In genomic region chr22:39534591-39535301, GRCh38 we compare ENCODE assay signal across 8 cellular contexts. TPM values are rescaled to one million over a fixed set of nuclear protein-coding genes. Genes with fewer than 3 reads are reported as not detected.
A peak's percentile ranks its signal among the peaks of the same experiment; 100 is the strongest.
DNase-seq lines count a peak whose midpoint lies in the region; ATAC-seq and TF ChIP-seq lines count a peak whose summit lies in the region.

No MANE protein-coding gene starts in this region.

- intact Hi-C loops in Panc1 (cut with micrococcal nuclease; ENCODE audit: unreplicated experiment), result loop anchor here (5.0 kb wide), 2 partner anchors 37 to 503 kb away; no protein-coding TSS in a partner anchor
- intact Hi-C loops in activated T-helper 1 cell treated with anti-CD3 and anti-CD28 coated beads, Interleukin-12 subunit alpha, Interleukin-12 subunit beta, Interleukin-2, Interleukin-4 antibody, amounts not matched to agents 30 ng/mL and 10 ng/mL and 1 ng/mL, durations not matched to agents 14 hours and 24 hours and 36 hours (cut with micrococcal nuclease), result loop anchor here (1.0 to 5.0 kb wide), 4 partner anchors 373 to 814 kb away; no protein-coding TSS in a partner anchor

- H2BK12ac ChIP-seq in neuronal stem cell (ENCODE audit: low read length), result peak overlapping the region; percentile 35

- peak overlapping the region; percentile 77 for H2BK120ac ChIP-seq in neuronal stem cell (ENCODE audit: low read depth, low read length)

- peak overlapping the region; percentile 45 for H3K4me2 ChIP-seq in neuronal stem cell (ENCODE audit: insufficient read depth, low read length, poor library complexity, severe bottlenecking)

- no peak for TF ChIP-seq EP300 in suprapubic skin (IDR thresholded peaks at IDR 0.05)

- H3K4ac ChIP-seq in neuronal stem cell (ENCODE audit: low read length), result no peak overlapping the region

- BruUV-seq in Panc1 (replicated peaks; lab: Mats Ljungman, UMichigan), result no TSS peak

- CTCF ChIA-PET in Panc1 (lab: Charles Lee), result interaction anchor here (0.7 to 0.8 kb wide), 2 partner anchors 284 to 502 kb away, joined by 3 read pairs; no protein-coding TSS in a partner anchor

- peaks cover 28% of the 10 kb centered on the region for H3K4me1 ChIP-seq in Panc1 (ENCODE audit: control insufficient read depth, insufficient read depth, low read length)
- peaks cover 12 to 22% of the 10 kb centered on the region in 2 donors for H3K4me1 ChIP-seq in neuronal stem cell (ENCODE audit: control insufficient read depth in 2 of 2, insufficient read depth in 1 of 2, low read depth in 1 of 2, low read length in 2 of 2)
- H3K4me1 ChIP-seq in suprapubic skin, result peaks cover 41% of the 10 kb centered on the region

- H3K18ac ChIP-seq in neuronal stem cell (ENCODE audit: low read length), result peak overlapping the region; percentile 92

- peaks cover 29% of the 10 kb centered on the region for H3K4me1 Mint-ChIP-seq in activated T-helper 1 cell treated with anti-CD3 and anti-CD28 coated beads, Interleukin-12 subunit alpha, Interleukin-12 subunit beta, Interleukin-2, Interleukin-4 antibody, amounts not matched to agents 30 ng/mL and 10 ng/mL and 1 ng/mL, durations not matched to agents 14 hours and 24 hours and 36 hours (ENCODE audit: low read depth)

- H3K27me3 ChIP-seq in Panc1 (ENCODE audit: control insufficient read depth, insufficient read depth, low read length) (no peaks in the 10 kb centered on the region), neuronal stem cell (ENCODE audit: control insufficient read depth in 3 of 3, insufficient read depth in 3 of 3, low read depth in 1 of 3, low read length in 3 of 3) (no peaks in the 10 kb centered on the region), suprapubic skin (no peaks in the 10 kb centered on the region)

- peak overlapping the region; percentile 88 for H2AK5ac ChIP-seq in neuronal stem cell (ENCODE audit: low read depth, low read length)

- peak overlapping the region in 1 of 2 experiments; percentile 39; a peak in 2 of 4 replicates for H3K4me3 ChIP-seq in Panc1 (ENCODE audit: low read depth in 2 of 2, low read length in 2 of 2)
- H3K4me3 ChIP-seq in foreskin fibroblast (ENCODE audit: low read depth in 1 of 2, low read length in 2 of 2), result no peak overlapping the region
- H3K4me3 ChIP-seq in neuronal stem cell (ENCODE audit: low read length in 2 of 2), result peak overlapping the region; percentile 10 to 27
- peak overlapping the region; percentile 12 for H3K4me3 ChIP-seq in suprapubic skin

- H3K9me3 ChIP-seq in Panc1 (ENCODE audit: control insufficient read depth, insufficient read depth, low read depth, low read length) (no peaks in the 10 kb centered on the region), neuronal stem cell (replicated peaks in 1 of 2; ENCODE audit: control insufficient read depth in 2 of 2, insufficient read depth in 1 of 2, low read depth in 1 of 2, low read length in 2 of 2) (no peaks in the 10 kb centered on the region), suprapubic skin (no peaks in the 10 kb centered on the region)

- DNase-seq in C1 segment of cervical spinal cord (lab: John Stamatoyannopoulos, UW) (peak in 12 of 14 donors; percentile 11 to 78 (median 56)), HCEC 1CT (peak; percentile 47), Panc1 (ENCODE audit: low read depth, low spot score) (no peak), foreskin fibroblast (peak; percentile 51 to 86), neuronal stem cell (ENCODE audit: low spot score) (peak; percentile 89), suprapubic skin (ENCODE audit: low spot score in 2 of 2) (peak; percentile 91 to 93)
- DNase-seq in activated T-helper 1 cell treated with anti-CD3 and anti-CD28 coated beads, Interleukin-12 subunit alpha, Interleukin-12 subunit beta, Interleukin-2, Interleukin-4 antibody, amounts not matched to agents 30 ng/mL and 10 ng/mL and 1 ng/mL, durations not matched to agents 14 hours and 24 hours and 36 hours (ENCODE audit: low spot score), result peak; percentile 71

- H2BK5ac ChIP-seq in neuronal stem cell (ENCODE audit: low read length), result peak overlapping the region; percentile 62

- no peak overlapping the region for H3K23ac ChIP-seq in neuronal stem cell (ENCODE audit: low read depth, low read length, poor library complexity)

- peak overlapping the region; percentile 73 for H3K27ac Mint-ChIP-seq in activated T-helper 1 cell treated with anti-CD3 and anti-CD28 coated beads, Interleukin-12 subunit alpha, Interleukin-12 subunit beta, Interleukin-2, Interleukin-4 antibody, amounts not matched to agents 30 ng/mL and 10 ng/mL and 1 ng/mL, durations not matched to agents 14 hours and 24 hours and 36 hours

- H3K36me3 ChIP-seq in Panc1 (ENCODE audit: control insufficient read depth, insufficient read depth, low read length), result peaks cover 4% of the 10 kb centered on the region; the same call in 1 of the 2 replicates
- peaks cover 6 to 19% of the 10 kb centered on the region in 2 donors for H3K36me3 ChIP-seq in neuronal stem cell (replicated peaks in 1 of 2; ENCODE audit: control insufficient read depth in 2 of 2, insufficient read depth in 2 of 2, low read length in 2 of 2)
- H3K36me3 ChIP-seq in suprapubic skin, result peaks cover 2% of the 10 kb centered on the region

- H3K36me3 Mint-ChIP-seq in activated T-helper 1 cell treated with anti-CD3 and anti-CD28 coated beads, Interleukin-12 subunit alpha, Interleukin-12 subunit beta, Interleukin-2, Interleukin-4 antibody, amounts not matched to agents 30 ng/mL and 10 ng/mL and 1 ng/mL, durations not matched to agents 14 hours and 24 hours and 36 hours (ENCODE audit: low read depth), result peaks cover 21% of the 10 kb centered on the region

- H3K9me3 Mint-ChIP-seq in activated T-helper 1 cell treated with anti-CD3 and anti-CD28 coated beads, Interleukin-12 subunit alpha, Interleukin-12 subunit beta, Interleukin-2, Interleukin-4 antibody, amounts not matched to agents 30 ng/mL and 10 ng/mL and 1 ng/mL, durations not matched to agents 14 hours and 24 hours and 36 hours, result no peaks in the 10 kb centered on the region

- H3K9ac ChIP-seq in neuronal stem cell (ENCODE audit: low read depth, low read length, poor library complexity), result peak overlapping the region; percentile 82

- no CpG with 5 or more reads among the region's 40 CpGs for WGBS in neuronal stem cell (ENCODE audit: extremely low coverage in 2 of 2, insufficient read length in 2 of 2, insufficient replicate concordance in 1 of 2), 2 donors
- 6% methylated on average over 4 of the region's 40 CpGs for WGBS in suprapubic skin

- H2AFZ ChIP-seq in neuronal stem cell (ENCODE audit: low read length), result peak overlapping the region; percentile 90

- H3K27me3 Mint-ChIP-seq in activated T-helper 1 cell treated with anti-CD3 and anti-CD28 coated beads, Interleukin-12 subunit alpha, Interleukin-12 subunit beta, Interleukin-2, Interleukin-4 antibody, amounts not matched to agents 30 ng/mL and 10 ng/mL and 1 ng/mL, durations not matched to agents 14 hours and 24 hours and 36 hours (ENCODE audit: insufficient read depth), result no peaks in the 10 kb centered on the region

- peak; percentile 89 for TF ChIP-seq CTCF in Panc1 (IDR thresholded peaks at IDR 0.05)
- peak; percentile 85 for TF ChIP-seq CTCF in foreskin fibroblast (IDR thresholded peaks at IDR 0.05; ENCODE audit: low read depth, low read length)
- peak; percentile 85 to 95 for TF ChIP-seq CTCF in suprapubic skin (IDR thresholded peaks at IDR 0.05)

- H3K79me1 ChIP-seq in neuronal stem cell (ENCODE audit: low read depth, low read length), result peaks cover 9% of the 10 kb centered on the region

- no peak for TF ChIP-seq POLR2A in suprapubic skin (IDR thresholded peaks at IDR 0.05)

- peak overlapping the region; percentile 82 for H2BK15ac ChIP-seq in neuronal stem cell (ENCODE audit: low read length)

- in situ Hi-C loops in Panc1 (cut with HindIII; ENCODE audit: low pct_unique_long_range_greater_than_20kb, low sequenced_read_pairs), result no loop called here

- H3K27ac ChIP-seq in Panc1 (ENCODE audit: low read length), result peak overlapping the region; percentile 48; the same call in 1 of the 2 replicates
- no peak overlapping the region for H3K27ac ChIP-seq in neuronal stem cell (replicated peaks; ENCODE audit: low read length)
- no peak overlapping the region for H3K27ac ChIP-seq in suprapubic skin

- H4K91ac ChIP-seq in neuronal stem cell (ENCODE audit: low read depth, low read length, poor library complexity), result no peak overlapping the region

- no peak overlapping the region for H3K4me3 Mint-ChIP-seq in activated T-helper 1 cell treated with anti-CD3 and anti-CD28 coated beads, Interleukin-12 subunit alpha, Interleukin-12 subunit beta, Interleukin-2, Interleukin-4 antibody, amounts not matched to agents 30 ng/mL and 10 ng/mL and 1 ng/mL, durations not matched to agents 14 hours and 24 hours and 36 hours

- H3K14ac ChIP-seq in neuronal stem cell (ENCODE audit: low read length), result no peak overlapping the region

- POLR2A ChIA-PET in Panc1 (lab: Charles Lee), result interaction anchor here (0.6 kb wide), 1 partner anchor 85 kb away, joined by 4 read pairs; no protein-coding TSS in a partner anchor

- peak overlapping the region; percentile 74 for H4K8ac ChIP-seq in neuronal stem cell (ENCODE audit: low read depth, low read length)

- peak; percentile 69 for ATAC-seq in Panc1
- ATAC-seq in HG03354 (IDR thresholded peaks at IDR 0.05; ENCODE audit: poor library complexity, severe bottlenecking, unreplicated experiment), result no peak

RNA-seq across cellular contexts. Expression of gene RPS19BP1, which starts 2.2 kb away (rescaled TPM):
- total RNA-seq in Panc1 (2021; ENCODE audit: unreplicated experiment), result 123 TPM
- 144 TPM for polyA plus RNA-seq in Panc1 (2012; ENCODE audit: insufficient read length)
- total RNA-seq in activated T-helper 1 cell treated with anti-CD3 and anti-CD28 coated beads, Interleukin-12 subunit alpha, Interleukin-12 subunit beta, Interleukin-2, Interleukin-4 antibody, amounts not matched to agents 30 ng/mL and 10 ng/mL and 1 ng/mL, durations not matched to agents 14 hours and 24 hours and 36 hours, result 98.7 and 101 TPM in 2 replicates
- 48.7 TPM for polyA plus RNA-seq in neuronal stem cell (2013, experiment 1 of 2)
- 48.2 TPM for polyA plus RNA-seq in neuronal stem cell (2013, experiment 2 of 2)
- total RNA-seq in suprapubic skin, result 10 to 100 TPM; 61.2 to 89.5 (median 80.6) TPM

RNA-seq across cellular contexts. Expression of gene ATF4, which starts 14.4 kb away (rescaled TPM):
- total RNA-seq in Panc1 (2021; ENCODE audit: unreplicated experiment), result 177 TPM
- polyA plus RNA-seq in Panc1 (2012; ENCODE audit: insufficient read length), result 378 TPM
- 387 and 390 TPM in 2 replicates for total RNA-seq in activated T-helper 1 cell treated with anti-CD3 and anti-CD28 coated beads, Interleukin-12 subunit alpha, Interleukin-12 subunit beta, Interleukin-2, Interleukin-4 antibody, amounts not matched to agents 30 ng/mL and 10 ng/mL and 1 ng/mL, durations not matched to agents 14 hours and 24 hours and 36 hours
- polyA plus RNA-seq in neuronal stem cell (2013, experiment 1 of 2), result 261 TPM
- polyA plus RNA-seq in neuronal stem cell (2013, experiment 2 of 2), result 254 TPM
- 100 to 1,000 TPM; 234 to 335 (median 284) TPM for total RNA-seq in suprapubic skin

RNA-seq across cellular contexts. Expression of gene MIEF1, which starts 32.7 kb away (rescaled TPM):
- total RNA-seq in Panc1 (2021; ENCODE audit: unreplicated experiment) (29.9 TPM), suprapubic skin (10 to 100 TPM; 19.2 to 23.6 (median 23.4) TPM)
- 22.4 TPM for polyA plus RNA-seq in Panc1 (2012; ENCODE audit: insufficient read length)
- total RNA-seq in activated T-helper 1 cell treated with anti-CD3 and anti-CD28 coated beads, Interleukin-12 subunit alpha, Interleukin-12 subunit beta, Interleukin-2, Interleukin-4 antibody, amounts not matched to agents 30 ng/mL and 10 ng/mL and 1 ng/mL, durations not matched to agents 14 hours and 24 hours and 36 hours, result 59.4 and 60.2 TPM in 2 replicates
- 27.3 TPM for polyA plus RNA-seq in neuronal stem cell (2013, experiment 1 of 2)
- polyA plus RNA-seq in neuronal stem cell (2013, experiment 2 of 2), result 27.0 TPM

RNA-seq across cellular contexts. Expression of gene CACNA1I, which starts 35.8 kb away (rescaled TPM):
- total RNA-seq in Panc1 (2021; ENCODE audit: unreplicated experiment) (0.23 TPM), suprapubic skin (under 1 TPM in 3 of 4 donors, not detected in 1; 0.08 to 0.80 (median 0.17) TPM)
- polyA plus RNA-seq in Panc1 (2012; ENCODE audit: insufficient read length), result 0.53 TPM
- 0.02 and 0.03 TPM in 2 replicates for total RNA-seq in activated T-helper 1 cell treated with anti-CD3 and anti-CD28 coated beads, Interleukin-12 subunit alpha, Interleukin-12 subunit beta, Interleukin-2, Interleukin-4 antibody, amounts not matched to agents 30 ng/mL and 10 ng/mL and 1 ng/mL, durations not matched to agents 14 hours and 24 hours and 36 hours
- polyA plus RNA-seq in neuronal stem cell (2013, experiment 1 of 2), result 0.21 TPM
- polyA plus RNA-seq in neuronal stem cell (2013, experiment 2 of 2), result 0.18 TPM

Comparison
In these comparisons a context has a peak if more than half of its experiments do, and no peak if none do; other contexts are left out.
1. H3K4me3 ChIP-seq: peak in neuronal stem cell (2 of 2) and suprapubic skin (single experiment); none in foreskin fibroblast (0 of 2).
2. Peak in every context shown above with its lines, with median percentiles within 50 percentile points of each other: CTCF ChIP-seq.